In genomic region chr6:143528164-143528811, GRCh38 we compare ENCODE assay signal across 9 cellular contexts. TPM values are rescaled to one million over a fixed set of nuclear protein-coding genes. Genes with fewer than 3 reads are reported as not detected.
A peak's percentile ranks its signal among the peaks of the same experiment; 100 is the strongest.
DNase-seq lines count a peak whose midpoint lies in the region; ATAC-seq, FAIRE-seq and TF ChIP-seq lines count a peak whose summit lies in the region.
"Had no signal": no experiment of that assay in that cellular context is flagged by ENCODE, and none has a peak within 500 bp of the region (broad histone marks: within the 10 kb centered on the region; RNA-seq: fewer than 3 reads in every experiment).

No MANE protein-coding gene starts in this region.

- peak; percentile 73 for FAIRE-seq in GM12892 (lab: Jason Lieb, UNC)
- FAIRE-seq: TTC549 had no signal

- H3K27ac ChIP-seq in effector memory CD4-positive, alpha-beta T cell (ENCODE audit: insufficient read depth, low read length, poor library complexity, severe bottlenecking): peak overlapping the region; percentile 65

- H3K9me3 ChIP-seq in effector memory CD4-positive, alpha-beta T cell (ENCODE audit: control insufficient read depth, low read length): no peaks in the 10 kb centered on the region

- ATAC-seq in GM21576 (IDR thresholded peaks at IDR 0.05; ENCODE audit: unreplicated experiment): peak; percentile 84

- no peak for TF ChIP-seq POLR2A in GM12892 (IDR thresholded peaks at IDR 0.05; ENCODE audit: low read depth, low read length)

- H3K36me3 ChIP-seq in effector memory CD4-positive, alpha-beta T cell (ENCODE audit: control insufficient read depth, insufficient read depth, low read length): no peaks in the 10 kb centered on the region

- H3K4me3 ChIP-seq in effector memory CD4-positive, alpha-beta T cell (ENCODE audit: insufficient read depth, low read depth, low read length, poor library complexity, severe bottlenecking): peak overlapping the region; percentile 4

- peaks cover 19% of the 10 kb centered on the region for H3K4me1 ChIP-seq in effector memory CD4-positive, alpha-beta T cell (ENCODE audit: control insufficient read depth, insufficient read depth, low read length, poor library complexity, severe bottlenecking)

- no peak for DNase-seq in GM12892 (ENCODE audit: insufficient read length)
- DNase-seq in Kasumi-1 (lab: John Stamatoyannopoulos, UW): peak; percentile 29 to 42
- DNase-seq in effector memory CD4-positive, alpha-beta T cell: no peak
- no peak for DNase-seq in NCI-H1417 treated with DMSO at 0.1 percent for 48 hours (lab: John Stamatoyannopoulos, UW)
- DNase-seq in NCI-H2107 treated with DMSO at 0.1 percent for 48 hours (lab: John Stamatoyannopoulos, UW; ENCODE audit: unreplicated experiment): no peak
- DNase-seq in dermis blood vessel endothelial cell: no peak
- DNase-seq in NCI-H2196 treated with DMSO at 0.1 percent for 48 hours (lab: John Stamatoyannopoulos, UW; ENCODE audit: unreplicated experiment): no peak

- no peaks in the 10 kb centered on the region for H3K27me3 ChIP-seq in effector memory CD4-positive, alpha-beta T cell (replicated peaks; ENCODE audit: control insufficient read depth, insufficient read depth, low read length, poor library complexity, severe bottlenecking)

RNA-seq across cellular contexts. Expression of gene FUCA2, which starts 16.8 kb away (rescaled TPM):
- polyA plus RNA-seq in GM12892 (2012; ENCODE audit: missing spikeins): 14.0 TPM
- 30.3 and 52.8 TPM in 2 replicates for total RNA-seq in dermis blood vessel endothelial cell

Comparison
In these comparisons a context has a peak if more than half of its experiments do, and no peak if none do; other contexts are left out.
1. DNase-seq: peak in Kasumi-1 (2 of 2); none in GM12892 (single experiment), effector memory CD4-positive, alpha-beta T cell (0 of 3), NCI-H1417 treated with DMSO at 0.1 percent for 48 hours (single experiment), NCI-H2107 treated with DMSO at 0.1 percent for 48 hours (single experiment), dermis blood vessel endothelial cell (single experiment) and NCI-H2196 treated with DMSO at 0.1 percent for 48 hours (single experiment).